Comparison of ENCODE assay signal across 9 cellular contexts in the genomic region with DNA sequence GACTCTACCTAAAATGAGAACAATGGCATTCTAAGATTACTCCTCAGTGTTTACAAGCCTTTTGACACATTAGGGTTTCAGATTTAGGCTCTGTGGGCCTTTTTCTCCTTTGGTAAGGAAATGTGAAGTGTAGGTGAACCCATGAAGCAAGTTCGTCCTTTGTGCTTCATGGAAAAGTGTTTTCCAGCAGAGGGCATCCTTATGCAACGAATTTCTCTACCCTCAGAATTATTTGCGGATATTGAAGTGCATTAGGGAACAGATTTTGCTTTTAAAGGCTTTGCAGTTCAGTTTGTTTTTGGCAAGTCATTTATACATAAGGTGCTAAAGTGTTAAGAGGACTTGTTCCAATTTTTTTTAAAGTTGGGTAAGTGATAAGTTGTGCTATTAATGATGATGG. TPM values are rescaled to one million over a fixed set of nuclear protein-coding genes. Genes with fewer than 3 reads are reported as not detected.
DNase-seq lines count a peak whose midpoint lies in the region; ATAC-seq and TF ChIP-seq lines count a peak whose summit lies in the region.
"Had no signal": no experiment of that assay in that cellular context is flagged by ENCODE, and none has a peak within 500 bp of the region (broad histone marks: within the 10 kb centered on the region; RNA-seq: fewer than 3 reads in every experiment).

No MANE protein-coding gene starts in this region.

- peaks cover 41% of the 10 kb centered on the region for H3K27me3 ChIP-seq in adipocyte (replicated peaks; ENCODE audit: control insufficient read depth, insufficient read depth, low read length)
- H3K27me3 ChIP-seq in right lobe of liver, result no peaks in the 10 kb centered on the region

- no peak overlapping the region for H3K27ac ChIP-seq in right lobe of liver

- TF ChIP-seq CTCF in right lobe of liver (IDR thresholded peaks at IDR 0.05), result peak; percentile 45 to 62 (median 56)

- ATAC-seq in right lobe of liver, result peak; percentile 75 to 84 (median 78)
- ATAC-seq in stimulated activated naive CD8-positive, alpha-beta T cell treated with anti-CD3 and anti-CD28 coated beads, Interleukin-15, Interleukin-2, amounts not matched to agents 100 U/mL and 50 U/mL, for 24 hours, result no peak
- no peak for ATAC-seq in HG03439 (IDR thresholded peaks at IDR 0.05; ENCODE audit: unreplicated experiment)
- no peak for ATAC-seq in GM21786 (IDR thresholded peaks at IDR 0.05; ENCODE audit: unreplicated experiment)

- no peak overlapping the region for H3K9ac ChIP-seq in adipocyte (ENCODE audit: low read length)

- TF ChIP-seq POLR2A in right lobe of liver (IDR thresholded peaks at IDR 0.05), result no peak

- WGBS in right lobe of liver (ENCODE audit: insufficient coverage, low coverage, low lambda C conversion rate, missing lambda C conversion rate), result 3% methylated on average over 3 of the region's 3 CpGs

- intact Hi-C loops in right lobe of liver (cut with DNase I), result no loop called here

- H3K4me1 ChIP-seq in adipocyte (ENCODE audit: control insufficient read depth, insufficient read depth, low read length) (no peaks in the 10 kb centered on the region), right lobe of liver (no peaks in the 10 kb centered on the region)

- H3K4me3 ChIP-seq in adipocyte (ENCODE audit: low read length), result no peak overlapping the region
- H3K4me3 ChIP-seq in right lobe of liver, result no peak overlapping the region
- H3K4me3 ChIP-seq: lung had no signal

- DNase-seq in EH (ENCODE audit: low read depth), result peak; percentile 23
- DNase-seq in NAMALWA (ENCODE audit: low spot score), result peak; percentile 43
- DNase-seq in adipocyte (ENCODE audit: low read depth), result peak; percentile 58
- DNase-seq in right lobe of liver, result no peak
- DNase-seq in stimulated activated naive CD8-positive, alpha-beta T cell treated with anti-CD3 and anti-CD28 coated beads, Interleukin-15, Interleukin-2, amounts not matched to agents 100 U/mL and 50 U/mL, for 24 hours, result no peak
- no peak for DNase-seq in activated CD8-positive, alpha-beta memory T cell treated with anti-CD3 and anti-CD28 coated beads for 24 hours

- H3K9me3 ChIP-seq in adipocyte (ENCODE audit: control insufficient read depth, low read length) (peaks cover 5% of the 10 kb centered on the region), right lobe of liver (no peaks in the 10 kb centered on the region)

- H3K36me3 ChIP-seq in adipocyte (ENCODE audit: control insufficient read depth, insufficient read depth, low read length, severe bottlenecking), result no peaks in the 10 kb centered on the region
- H3K36me3 ChIP-seq in right lobe of liver, result no peaks in the 10 kb centered on the region

RNA-seq across cellular contexts. Expression of gene FERMT1, which starts 55.7 kb away (rescaled TPM):
- 1 to 10 TPM in 2 of 6 experiments, under 1 TPM in 4; 0.15 to 2.0 (median 0.55) TPM for total RNA-seq in right lobe of liver

Comparison
In these comparisons a context has a peak if more than half of its experiments do, and no peak if none do; other contexts are left out.
1. DNase-seq: peak in EH (single experiment), NAMALWA (single experiment) and adipocyte (single experiment); none in right lobe of liver (0 of 3), stimulated activated naive CD8-positive, alpha-beta T cell treated with anti-CD3 and anti-CD28 coated beads, Interleukin-15, Interleukin-2, amounts not matched to agents 100 U/mL and 50 U/mL, for 24 hours (single experiment) and activated CD8-positive, alpha-beta memory T cell treated with anti-CD3 and anti-CD28 coated beads for 24 hours (single experiment).
2. ATAC-seq: peak in right lobe of liver (4 of 4); none in stimulated activated naive CD8-positive, alpha-beta T cell treated with anti-CD3 and anti-CD28 coated beads, Interleukin-15, Interleukin-2, amounts not matched to agents 100 U/mL and 50 U/mL, for 24 hours (single experiment), HG03439 (single experiment) and GM21786 (single experiment).